ENCODE assay signal across 17 cellular contexts in the genomic region with DNA sequence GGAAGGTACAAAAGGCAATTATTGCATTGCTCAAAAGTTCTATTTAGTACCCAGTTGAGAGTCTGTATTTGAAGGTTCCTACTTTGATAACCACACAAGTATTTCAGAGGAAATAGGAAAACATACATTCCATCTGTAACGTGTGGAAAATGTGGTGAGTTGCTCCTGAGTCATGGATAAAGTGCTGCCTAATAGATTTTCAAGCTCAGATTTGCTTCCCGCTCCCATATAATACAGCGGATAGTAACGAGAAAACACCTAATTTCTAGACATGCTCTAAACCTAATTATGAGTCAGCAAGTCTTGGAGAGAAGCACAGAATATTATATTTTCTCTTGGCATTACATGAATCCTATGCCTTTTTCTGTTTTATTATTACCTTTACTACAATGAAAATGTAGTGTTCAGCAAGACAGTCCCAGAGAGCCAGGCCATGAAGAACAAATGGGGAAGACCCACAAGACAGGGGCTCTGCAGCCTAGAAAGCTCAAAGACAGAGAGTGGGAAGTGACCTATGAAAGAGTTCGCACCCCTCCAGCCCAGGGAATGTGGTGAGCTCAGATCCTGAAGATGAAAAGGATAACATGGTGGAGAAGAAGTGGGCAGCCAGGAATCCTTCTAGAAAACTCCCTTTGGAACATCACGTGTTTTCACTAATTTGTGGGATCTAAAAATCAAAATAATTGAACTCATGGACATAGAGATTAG.
DNase-seq lines count a peak whose midpoint lies in the region; ATAC-seq and TF ChIP-seq lines count a peak whose summit lies in the region.
"Had no signal": no experiment of that assay in that cellular context is flagged by ENCODE, and none has a peak within 500 bp of the region (broad histone marks: within the 10 kb centered on the region; RNA-seq: fewer than 3 reads in every experiment).

No MANE protein-coding gene starts in this region.

- H2AFZ ChIP-seq in hepatocyte: no peak overlapping the region

- peak overlapping the region; percentile 99 for H3K27ac Mint-ChIP-seq in MCF 10A (ENCODE audit: low read depth, unreplicated experiment)
- H3K27ac Mint-ChIP-seq in brain: peak overlapping the region in 3 of 5 experiments; percentile 29 to 70 (median 44)
- no peak overlapping the region for H3K27ac Mint-ChIP-seq in stimulated activated naive CD8-positive, alpha-beta T cell treated with anti-CD3 and anti-CD28 coated beads, Interleukin-15, amount 100 ng/mL, for 72 hours
- H3K27ac Mint-ChIP-seq: activated naive CD8-positive, alpha-beta T cell treated with anti-CD3 and anti-CD28 coated beads, Interleukin-2, amount 50 U/mL, for 24 hours had no signal

- H3K4me3 ChIP-seq in breast epithelium (no peak overlapping the region), hepatocyte (no peak overlapping the region)
- H3K4me3 ChIP-seq: lower lobe of right lung, testis had no signal

- POLR2A ChIA-PET in MCF 10A (lab: Yijun Ruan, JAX): interaction anchor here (0.6 to 2.8 kb wide), 22 partner anchors 12 to 299 kb away, joined by 3 to 24 read pairs (median 4); a partner anchor contains a TSS

- TF ChIP-seq POLR2A in breast epithelium (IDR thresholded peaks at IDR 0.05): no peak

- H3K9me3 Mint-ChIP-seq in MCF 10A (ENCODE audit: unreplicated experiment): no peaks in the 10 kb centered on the region
- peaks cover 0 to 6% (median 0%) of the 10 kb centered on the region in 5 experiments for H3K9me3 Mint-ChIP-seq in brain
- H3K9me3 Mint-ChIP-seq in stimulated activated naive CD8-positive, alpha-beta T cell treated with anti-CD3 and anti-CD28 coated beads, Interleukin-15, amount 100 ng/mL, for 72 hours: no peaks in the 10 kb centered on the region
- H3K9me3 Mint-ChIP-seq: activated naive CD8-positive, alpha-beta T cell treated with anti-CD3 and anti-CD28 coated beads, Interleukin-2, amount 50 U/mL, for 24 hours had no signal

- H3K36me3 Mint-ChIP-seq in MCF 10A (ENCODE audit: insufficient read depth, unreplicated experiment) (peaks cover 71% of the 10 kb centered on the region), brain (peaks cover 37% of the 10 kb centered on the region)

- DNase-seq in MCF 10A (ENCODE audit: unreplicated experiment): peak; percentile 70
- no peak for DNase-seq in breast epithelium (ENCODE audit: low spot score in 2 of 2)
- no peak for DNase-seq in hepatocyte (ENCODE audit: low spot score)
- DNase-seq in substantia nigra (lab: John Stamatoyannopoulos, UW): no peak
- DNase-seq in iPS-NIHi11 (ENCODE audit: low spot score): no peak
- no peak for DNase-seq in stimulated activated naive CD8-positive, alpha-beta T cell treated with anti-CD3 and anti-CD28 coated beads, Interleukin-15, amount 100 ng/mL, for 72 hours
- no peak for DNase-seq in hypothalamus (lab: John Stamatoyannopoulos, UW)
- DNase-seq: activated naive CD8-positive, alpha-beta T cell treated with anti-CD3 and anti-CD28 coated beads, Interleukin-2, amount 50 U/mL, for 24 hours; DMS 273 treated with DMSO at 0.1 percent for 48 hours; lower lobe of right lung; NCI-H510A treated with DMSO at 0.1 percent for 48 hours; posterior cingulate gyrus; testis had no signal

- BruUV-seq in MCF 10A (replicated peaks; lab: Mats Ljungman, UMichigan): no TSS peak

- H4K20me1 ChIP-seq in hepatocyte (ENCODE audit: insufficient read depth, poor library complexity, severe bottlenecking): no peaks in the 10 kb centered on the region

- CTCF ChIA-PET in MCF 10A (lab: Yijun Ruan, JAX): interaction anchor here (0.6 to 1.5 kb wide), 6 partner anchors 23 to 727 kb away, joined by 3 to 6 read pairs (median 3); no protein-coding TSS in a partner anchor

- H3K9me3 ChIP-seq in breast epithelium (no peaks in the 10 kb centered on the region), hepatocyte (ENCODE audit: low read depth) (no peaks in the 10 kb centered on the region)
- H3K9me3 ChIP-seq: lower lobe of right lung, testis had no signal

- no peaks in the 10 kb centered on the region for H3K9me2 ChIP-seq in hepatocyte (replicated peaks; ENCODE audit: insufficient read depth)

- no peaks in the 10 kb centered on the region for H3K27me3 Mint-ChIP-seq in MCF 10A (ENCODE audit: insufficient read depth, unreplicated experiment)
- H3K27me3 Mint-ChIP-seq in brain: peaks cover 3% of the 10 kb centered on the region
- H3K27me3 Mint-ChIP-seq in stimulated activated naive CD8-positive, alpha-beta T cell treated with anti-CD3 and anti-CD28 coated beads, Interleukin-15, amount 100 ng/mL, for 72 hours: peaks cover 46% of the 10 kb centered on the region

- no peak overlapping the region for H3K4me2 ChIP-seq in hepatocyte

- ATAC-seq in stimulated activated naive CD8-positive, alpha-beta T cell treated with anti-CD3 and anti-CD28 coated beads, Interleukin-15, amount 100 ng/mL, for 72 hours: no peak
- ATAC-seq: activated naive CD8-positive, alpha-beta T cell treated with anti-CD3 and anti-CD28 coated beads, Interleukin-2, amount 50 U/mL, for 24 hours; esophagus mucosa; HCT116; lower lobe of right lung had no signal

- peaks cover 71% of the 10 kb centered on the region for H3K4me1 Mint-ChIP-seq in MCF 10A (ENCODE audit: insufficient read depth, unreplicated experiment)
- H3K4me1 Mint-ChIP-seq in brain: peaks cover 49% of the 10 kb centered on the region
- H3K4me1 Mint-ChIP-seq in stimulated activated naive CD8-positive, alpha-beta T cell treated with anti-CD3 and anti-CD28 coated beads, Interleukin-15, amount 100 ng/mL, for 72 hours: no peaks in the 10 kb centered on the region
- H3K4me1 Mint-ChIP-seq: activated naive CD8-positive, alpha-beta T cell treated with anti-CD3 and anti-CD28 coated beads, Interleukin-2, amount 50 U/mL, for 24 hours had no signal

- H3K4me1 ChIP-seq in breast epithelium (peaks cover 0 to 3% of the 10 kb centered on the region in 2 donors), hepatocyte (ENCODE audit: insufficient read depth) (peaks cover 9% of the 10 kb centered on the region)
- H3K4me1 ChIP-seq: testis had no signal

- H3K79me2 ChIP-seq in hepatocyte: no peaks in the 10 kb centered on the region

- WGBS in hepatocyte (ENCODE audit: low lambda C conversion rate, missing lambda C conversion rate): 95% methylated on average over 6 of the region's 6 CpGs

- H3K36me3 ChIP-seq in breast epithelium (no peaks in the 10 kb centered on the region), hepatocyte (replicated peaks; ENCODE audit: insufficient read depth, low read depth) (no peaks in the 10 kb centered on the region)

- TF ChIP-seq CTCF in MCF 10A (IDR thresholded peaks at IDR 0.05; ENCODE audit: unreplicated experiment): no peak
- TF ChIP-seq CTCF in breast epithelium (IDR thresholded peaks at IDR 0.05): no peak
- TF ChIP-seq CTCF in brain (conservative IDR thresholded peaks at IDR 0.05): no peak
- no peak for TF ChIP-seq CTCF in hepatocyte (IDR thresholded peaks at IDR 0.05; ENCODE audit: poor library complexity)

- H3K27ac ChIP-seq in breast epithelium (no peak overlapping the region), hepatocyte (peak overlapping the region; percentile 26), substantia nigra (ENCODE audit: low read depth, low read length, poor library complexity, severe bottlenecking) (peak overlapping the region; percentile 56)
- H3K27ac ChIP-seq: 22Rv1, lower lobe of right lung had no signal

- intact Hi-C loops in MCF 10A (cut with micrococcal nuclease): no loop called here
- intact Hi-C loops in breast epithelium (cut with DNase I; ENCODE audit: low total_unique reads): no loop called here

- H3K4me3 Mint-ChIP-seq in MCF 10A (ENCODE audit: unreplicated experiment) (peak overlapping the region; percentile 28), brain (no peak overlapping the region)
- no peak overlapping the region for H3K4me3 Mint-ChIP-seq in stimulated activated naive CD8-positive, alpha-beta T cell treated with anti-CD3 and anti-CD28 coated beads, Interleukin-15, amount 100 ng/mL, for 72 hours
- H3K4me3 Mint-ChIP-seq: activated naive CD8-positive, alpha-beta T cell treated with anti-CD3 and anti-CD28 coated beads, Interleukin-2, amount 50 U/mL, for 24 hours had no signal

- H3K27me3 ChIP-seq in breast epithelium (no peaks in the 10 kb centered on the region), hepatocyte (no peaks in the 10 kb centered on the region)
- H3K27me3 ChIP-seq: testis had no signal

Comparison
In these comparisons a context has a peak if more than half of its experiments do, and no peak if none do; other contexts are left out.
1. H3K27ac Mint-ChIP-seq: peak in MCF 10A (single experiment) and brain (3 of 5); none in stimulated activated naive CD8-positive, alpha-beta T cell treated with anti-CD3 and anti-CD28 coated beads, Interleukin-15, amount 100 ng/mL, for 72 hours (0 of 2).
2. H3K27ac ChIP-seq: peak in hepatocyte (single experiment) and substantia nigra (single experiment); none in breast epithelium (0 of 2).